ENCODE assay signal across 1 cellular context in genomic region chr14:92039720-92040430, GRCh38.
TF ChIP-seq lines count a peak whose summit lies in the region.

Gene TRIP11, minus strand, starts transcription at chr14:92040059. Its CDS starts 374 bp downstream, at chr14:92039685.

TF ChIP-seq in HepG2, 621 proteins besides CTCF, POLR2A, EP300 and RAD21 (continued from another document and continues in another):
- TF ChIP-seq ZNF704 (CRISPR knock-in tag; IDR thresholded peaks at IDR 0.05; ENCODE audit: borderline replicate concordance), result peak; percentile 82; the same call in 1 of the 2 replicates
- no peak for TF ChIP-seq STAT5B (CRISPR knock-in tag; IDR thresholded peaks at IDR 0.05)
- peak; percentile 93 for TF ChIP-seq PITX1 (CRISPR knock-in tag; IDR thresholded peaks at IDR 0.05)
- TF ChIP-seq ATF7-NPFF (CRISPR knock-in tag; IDR thresholded peaks at IDR 0.05; ENCODE audit: low read depth), result peak; percentile 73
- TF ChIP-seq TRIM22 (IDR thresholded peaks at IDR 0.05), result no peak
- no peak for TF ChIP-seq CBX1 (IDR thresholded peaks at IDR 0.05; ENCODE audit: low read depth)
- TF ChIP-seq NFYB (CRISPR knock-in tag; IDR thresholded peaks at IDR 0.05), result peak; percentile 26; the same call in 1 of the 2 replicates
- no peak for TF ChIP-seq MBNL3 (CRISPR knock-in tag; conservative IDR thresholded peaks at IDR 0.05)
- no peak; the same call in 1 of the 2 replicates for TF ChIP-seq RFXANK (CRISPR knock-in tag; IDR thresholded peaks at IDR 0.05)
- TF ChIP-seq TGIF2 (CRISPR knock-in tag; IDR thresholded peaks at IDR 0.05), result peak; percentile 80
- peak; percentile 72; the same call in 1 of the 2 replicates for TF ChIP-seq PAX8 (CRISPR knock-in tag; IDR thresholded peaks at IDR 0.05; ENCODE audit: borderline replicate concordance)
- peak; percentile 64 for TF ChIP-seq ETV5 (CRISPR knock-in tag; IDR thresholded peaks at IDR 0.05; ENCODE audit: borderline replicate concordance)
- peak; percentile 88 for TF ChIP-seq POGZ (CRISPR knock-in tag; IDR thresholded peaks at IDR 0.05)
- TF ChIP-seq ZNF468 (CRISPR knock-in tag; IDR thresholded peaks at IDR 0.05), result no peak; the same call in 1 of the 2 replicates
- TF ChIP-seq ZNF710 (CRISPR knock-in tag; IDR thresholded peaks at IDR 0.05; ENCODE audit: borderline replicate concordance), result 0 out of 2 replicates have a peak, but pooled peaks have one; percentile 49
- 0 out of 2 replicates have a peak, but pooled peaks have one; percentile 84 for TF ChIP-seq ZNF275 (CRISPR knock-in tag; IDR thresholded peaks at IDR 0.05; ENCODE audit: borderline replicate concordance)
- no peak for TF ChIP-seq KDM6A (CRISPR knock-in tag; IDR thresholded peaks at IDR 0.05; ENCODE audit: low read depth)
- peak; percentile 82 for TF ChIP-seq ZNF614 (CRISPR knock-in tag; IDR thresholded peaks at IDR 0.05; ENCODE audit: borderline replicate concordance)
- TF ChIP-seq GPN1 (CRISPR knock-in tag; IDR thresholded peaks at IDR 0.05; ENCODE audit: borderline replicate concordance), result no peak
- TF ChIP-seq ZNF318 (CRISPR knock-in tag; IDR thresholded peaks at IDR 0.05), result no peak; the same call in 1 of the 2 replicates
- peak; percentile 41; the same call in 1 of the 2 replicates for TF ChIP-seq NKX3-1 (CRISPR knock-in tag; IDR thresholded peaks at IDR 0.05)
- no peak for TF ChIP-seq HNRNPH1 (optimal IDR thresholded peaks at IDR 0.05; ENCODE audit: low read depth, low read length)
- TF ChIP-seq KMT2B (CRISPR knock-in tag; IDR thresholded peaks at IDR 0.05), result peak; percentile 97
- no peak for TF ChIP-seq GMEB2 (CRISPR knock-in tag; IDR thresholded peaks at IDR 0.05; ENCODE audit: low read depth)
- TF ChIP-seq ZNF160 (CRISPR knock-in tag; IDR thresholded peaks at IDR 0.05), result no peak; the same call in 1 of the 2 replicates
- peak; percentile 64 for TF ChIP-seq TEAD2 (CRISPR knock-in tag; IDR thresholded peaks at IDR 0.05)
- no peak for TF ChIP-seq ZBTB44 (CRISPR knock-in tag; IDR thresholded peaks at IDR 0.05)
- TF ChIP-seq TFAP4 (IDR thresholded peaks at IDR 0.05; ENCODE audit: borderline replicate concordance, low read depth), result no peak
- TF ChIP-seq ZBTB38 (CRISPR knock-in tag; IDR thresholded peaks at IDR 0.05), result peak; percentile 82; the same call in 1 of the 2 replicates
- TF ChIP-seq MTF1 (CRISPR knock-in tag; IDR thresholded peaks at IDR 0.05), result peak; percentile 66
- peak; percentile 85 for TF ChIP-seq POLR2AphosphoS2 (IDR thresholded peaks at IDR 0.05; ENCODE audit: low read depth, low read length)
- no peak for TF ChIP-seq CERS6 (CRISPR knock-in tag; IDR thresholded peaks at IDR 0.05)
- TF ChIP-seq ZBTB46 (CRISPR knock-in tag; IDR thresholded peaks at IDR 0.05; ENCODE audit: borderline replicate concordance), result no peak
- TF ChIP-seq MTERF4 (CRISPR knock-in tag; IDR thresholded peaks at IDR 0.05), result no peak
- peak; percentile 85 for TF ChIP-seq MXD4 (CRISPR knock-in tag; IDR thresholded peaks at IDR 0.05)
- TF ChIP-seq SMAD3 (CRISPR knock-in tag; IDR thresholded peaks at IDR 0.05), result 0 out of 2 replicates have a peak, but pooled peaks have one; percentile 35
